8 cellular contexts compared by ENCODE assay signal in genomic region chr3:184250167-184250828, GRCh38. TPM values are rescaled to one million over a fixed set of nuclear protein-coding genes. Genes with fewer than 3 reads are reported as not detected.
A peak's percentile ranks its signal among the peaks of the same experiment; 100 is the strongest.
DNase-seq lines count a peak whose midpoint lies in the region; ATAC-seq and TF ChIP-seq lines count a peak whose summit lies in the region.

No MANE protein-coding gene starts in this region.

- DNase-seq in GM23338 (ENCODE audit: low spot score), result peak; percentile 98
- peak; percentile 99 for DNase-seq in Karpas-422
- peak; percentile 90 to 98 (median 94) for DNase-seq in Peyer's patch
- peak; percentile 85 for DNase-seq in activated T-helper 1 cell treated with anti-CD3 and anti-CD28 coated beads, Interleukin-12 subunit alpha, Interleukin-12 subunit beta, Interleukin-2, Interleukin-4 antibody, amounts not matched to agents 30 ng/mL and 10 ng/mL and 1 ng/mL, durations not matched to agents 14 hours and 24 hours and 36 hours (ENCODE audit: low spot score)
- peak; percentile 71 for DNase-seq in fibroblast of the conjunctiva (ENCODE audit: low read depth)
- peak; percentile 85 for DNase-seq in neural crest cell (ENCODE audit: low read depth, low spot score)
- peak; percentile 89 to 90 for DNase-seq in stimulated activated naive CD8-positive, alpha-beta T cell treated with anti-CD3 and anti-CD28 coated beads, Interleukin-15, amount 100 ng/mL, for 72 hours

- H3K9me3 Mint-ChIP-seq in GM23338 (no peaks in the 10 kb centered on the region; the same call in 2 of the 3 replicates), neural crest cell (no peaks in the 10 kb centered on the region)
- no peaks in the 10 kb centered on the region for H3K9me3 Mint-ChIP-seq in activated T-helper 1 cell treated with anti-CD3 and anti-CD28 coated beads, Interleukin-12 subunit alpha, Interleukin-12 subunit beta, Interleukin-2, Interleukin-4 antibody, amounts not matched to agents 30 ng/mL and 10 ng/mL and 1 ng/mL, durations not matched to agents 14 hours and 24 hours and 36 hours
- no peaks in the 10 kb centered on the region for H3K9me3 Mint-ChIP-seq in stimulated activated naive CD8-positive, alpha-beta T cell treated with anti-CD3 and anti-CD28 coated beads, Interleukin-15, amount 100 ng/mL, for 72 hours

- H3K9me3 ChIP-seq in DOHH2 (ENCODE audit: control insufficient read depth, insufficient read depth, low read length) (no peaks in the 10 kb centered on the region), Karpas-422 (ENCODE audit: low read length) (no peaks in the 10 kb centered on the region), Peyer's patch (no peaks in the 10 kb centered on the region)

- peak; percentile 92 for TF ChIP-seq CTCF in DOHH2 (IDR thresholded peaks at IDR 0.05; ENCODE audit: low read depth, low read length, poor library complexity, severe bottlenecking)
- peak; percentile 93 to 98 for TF ChIP-seq CTCF in GM23338 (conservative IDR thresholded peaks at IDR 0.05; ENCODE audit: low read depth in 2 of 2)
- TF ChIP-seq CTCF in Peyer's patch (IDR thresholded peaks at IDR 0.05), result peak; percentile 76 to 90 (median 86)
- TF ChIP-seq CTCF in neural crest cell (conservative IDR thresholded peaks at IDR 0.05), result peak; percentile 91

- H3K27ac ChIP-seq in DOHH2 (ENCODE audit: low read depth, low read length) (peak overlapping the region; percentile 86), GM23338 (ENCODE audit: low read depth) (peak overlapping the region; percentile 84; the same call in 1 of the 2 replicates), Karpas-422 (ENCODE audit: low read length) (peak overlapping the region; percentile 87), Peyer's patch (peak overlapping the region; percentile 77 to 85 (median 81))

- peak overlapping the region; percentile 95 for H2AFZ ChIP-seq in GM23338
- H2AFZ ChIP-seq in Karpas-422 (ENCODE audit: low read length), result peak overlapping the region; percentile 71; the same call in 1 of the 2 replicates

- H3K36me3 Mint-ChIP-seq in GM23338 (ENCODE audit: low read depth) (peaks cover 8% of the 10 kb centered on the region), neural crest cell (ENCODE audit: low read depth) (no peaks in the 10 kb centered on the region)
- peaks cover 9% of the 10 kb centered on the region for H3K36me3 Mint-ChIP-seq in activated T-helper 1 cell treated with anti-CD3 and anti-CD28 coated beads, Interleukin-12 subunit alpha, Interleukin-12 subunit beta, Interleukin-2, Interleukin-4 antibody, amounts not matched to agents 30 ng/mL and 10 ng/mL and 1 ng/mL, durations not matched to agents 14 hours and 24 hours and 36 hours (ENCODE audit: low read depth)

- peak; percentile 75 for ATAC-seq in GM23338
- peak; percentile 74 for ATAC-seq in stimulated activated naive CD8-positive, alpha-beta T cell treated with anti-CD3 and anti-CD28 coated beads, Interleukin-15, amount 100 ng/mL, for 72 hours

- intact Hi-C loops in activated T-helper 1 cell treated with anti-CD3 and anti-CD28 coated beads, Interleukin-12 subunit alpha, Interleukin-12 subunit beta, Interleukin-2, Interleukin-4 antibody, amounts not matched to agents 30 ng/mL and 10 ng/mL and 1 ng/mL, durations not matched to agents 14 hours and 24 hours and 36 hours (cut with micrococcal nuclease), result loop anchor here (1.0 kb wide), 4 partner anchors 23 to 355 kb away; partner anchors contain the start of gene ABCC5

- H3K27me3 Mint-ChIP-seq in GM23338 (ENCODE audit: insufficient read depth, low read depth, poor library complexity), result peaks cover 22% of the 10 kb centered on the region
- no peaks in the 10 kb centered on the region for H3K27me3 Mint-ChIP-seq in activated T-helper 1 cell treated with anti-CD3 and anti-CD28 coated beads, Interleukin-12 subunit alpha, Interleukin-12 subunit beta, Interleukin-2, Interleukin-4 antibody, amounts not matched to agents 30 ng/mL and 10 ng/mL and 1 ng/mL, durations not matched to agents 14 hours and 24 hours and 36 hours (ENCODE audit: insufficient read depth)
- peaks cover 10% of the 10 kb centered on the region for H3K27me3 Mint-ChIP-seq in neural crest cell (ENCODE audit: low read depth)
- no peaks in the 10 kb centered on the region for H3K27me3 Mint-ChIP-seq in stimulated activated naive CD8-positive, alpha-beta T cell treated with anti-CD3 and anti-CD28 coated beads, Interleukin-15, amount 100 ng/mL, for 72 hours

- peak overlapping the region; percentile 100 for H3K4me2 ChIP-seq in DOHH2 (ENCODE audit: low read length)
- H3K4me2 ChIP-seq in GM23338, result peak overlapping the region; percentile 98
- H3K4me2 ChIP-seq in Karpas-422 (ENCODE audit: low read depth, low read length, poor library complexity, severe bottlenecking), result peak overlapping the region; percentile 100

- peaks cover 12% of the 10 kb centered on the region for H3K4me1 ChIP-seq in DOHH2 (ENCODE audit: control insufficient read depth, low read length)
- H3K4me1 ChIP-seq in GM23338 (ENCODE audit: insufficient read depth), result peaks cover 3% of the 10 kb centered on the region; the same call in 1 of the 2 replicates
- H3K4me1 ChIP-seq in Karpas-422 (ENCODE audit: low read length), result peaks cover 17% of the 10 kb centered on the region
- H3K4me1 ChIP-seq in Peyer's patch, result peaks cover 0 to 19% (median 4%) of the 10 kb centered on the region in 4 donors

- H3K79me2 ChIP-seq in DOHH2 (ENCODE audit: control insufficient read depth, low read length) (peaks cover 60% of the 10 kb centered on the region), GM23338 (replicated peaks; ENCODE audit: insufficient read depth) (peaks cover 30% of the 10 kb centered on the region), Karpas-422 (ENCODE audit: low read length) (peaks cover 61% of the 10 kb centered on the region)

- H3K9me2 ChIP-seq in DOHH2 (replicated peaks; ENCODE audit: control insufficient read depth, low read length), result no peaks in the 10 kb centered on the region
- no peaks in the 10 kb centered on the region for H3K9me2 ChIP-seq in GM23338 (ENCODE audit: insufficient read depth)
- no peaks in the 10 kb centered on the region for H3K9me2 ChIP-seq in Karpas-422 (replicated peaks; ENCODE audit: insufficient read depth, low read length)

- H3K9ac ChIP-seq in Karpas-422 (ENCODE audit: low read length), result peak overlapping the region; percentile 93

- H3K27me3 ChIP-seq in DOHH2 (ENCODE audit: control insufficient read depth, low read length) (no peaks in the 10 kb centered on the region), GM23338 (ENCODE audit: insufficient read depth) (no peaks in the 10 kb centered on the region), Karpas-422 (ENCODE audit: low read length) (no peaks in the 10 kb centered on the region), Peyer's patch (no peaks in the 10 kb centered on the region)

- H3K4me1 Mint-ChIP-seq in GM23338, result peaks cover 3% of the 10 kb centered on the region; the same call in 1 of the 3 replicates
- H3K4me1 Mint-ChIP-seq in activated T-helper 1 cell treated with anti-CD3 and anti-CD28 coated beads, Interleukin-12 subunit alpha, Interleukin-12 subunit beta, Interleukin-2, Interleukin-4 antibody, amounts not matched to agents 30 ng/mL and 10 ng/mL and 1 ng/mL, durations not matched to agents 14 hours and 24 hours and 36 hours (ENCODE audit: low read depth), result peaks cover 24% of the 10 kb centered on the region
- H3K4me1 Mint-ChIP-seq in neural crest cell, result peaks cover 17% of the 10 kb centered on the region
- H3K4me1 Mint-ChIP-seq in stimulated activated naive CD8-positive, alpha-beta T cell treated with anti-CD3 and anti-CD28 coated beads, Interleukin-15, amount 100 ng/mL, for 72 hours, result peaks cover 30% of the 10 kb centered on the region

- H3K27ac Mint-ChIP-seq in GM23338, result peak overlapping the region; percentile 84
- H3K27ac Mint-ChIP-seq in activated T-helper 1 cell treated with anti-CD3 and anti-CD28 coated beads, Interleukin-12 subunit alpha, Interleukin-12 subunit beta, Interleukin-2, Interleukin-4 antibody, amounts not matched to agents 30 ng/mL and 10 ng/mL and 1 ng/mL, durations not matched to agents 14 hours and 24 hours and 36 hours, result peak overlapping the region; percentile 97
- no peak overlapping the region for H3K27ac Mint-ChIP-seq in neural crest cell (ENCODE audit: unreplicated experiment)
- peak overlapping the region; percentile 77 to 99 for H3K27ac Mint-ChIP-seq in stimulated activated naive CD8-positive, alpha-beta T cell treated with anti-CD3 and anti-CD28 coated beads, Interleukin-15, amount 100 ng/mL, for 72 hours

- H3K36me3 ChIP-seq in DOHH2 (ENCODE audit: control insufficient read depth, low read length) (peaks cover 16% of the 10 kb centered on the region), GM23338 (ENCODE audit: insufficient read depth) (no peaks in the 10 kb centered on the region), Karpas-422 (ENCODE audit: insufficient read depth, low read length) (no peaks in the 10 kb centered on the region), Peyer's patch (peaks cover 0 to 4% (median 0%) of the 10 kb centered on the region in 3 donors)

- H4K20me1 ChIP-seq in DOHH2 (ENCODE audit: control insufficient read depth, insufficient read depth, low read depth, low read length), result no peaks in the 10 kb centered on the region
- H4K20me1 ChIP-seq in GM23338 (replicated peaks; ENCODE audit: insufficient read depth), result peaks cover 24% of the 10 kb centered on the region
- no peaks in the 10 kb centered on the region for H4K20me1 ChIP-seq in Karpas-422 (ENCODE audit: insufficient read depth, low read depth, low read length)

- H3F3A ChIP-seq in DOHH2 (ENCODE audit: control insufficient read depth, insufficient read depth) (peaks cover 4% of the 10 kb centered on the region), GM23338 (replicated peaks; ENCODE audit: low read depth) (peaks cover 5% of the 10 kb centered on the region; the same call in 1 of the 2 replicates)

- H3K4me3 Mint-ChIP-seq in GM23338, result peak overlapping the region; percentile 90
- peak overlapping the region; percentile 93 for H3K4me3 Mint-ChIP-seq in activated T-helper 1 cell treated with anti-CD3 and anti-CD28 coated beads, Interleukin-12 subunit alpha, Interleukin-12 subunit beta, Interleukin-2, Interleukin-4 antibody, amounts not matched to agents 30 ng/mL and 10 ng/mL and 1 ng/mL, durations not matched to agents 14 hours and 24 hours and 36 hours
- peak overlapping the region; percentile 97 for H3K4me3 Mint-ChIP-seq in neural crest cell
- peak overlapping the region; percentile 98 to 99 for H3K4me3 Mint-ChIP-seq in stimulated activated naive CD8-positive, alpha-beta T cell treated with anti-CD3 and anti-CD28 coated beads, Interleukin-15, amount 100 ng/mL, for 72 hours

- TF ChIP-seq POLR2A in Peyer's patch (IDR thresholded peaks at IDR 0.05), result no peak

- H3K4me3 ChIP-seq in DOHH2 (ENCODE audit: low read length) (peak overlapping the region; percentile 91), GM23338 (peak overlapping the region; percentile 93), Karpas-422 (ENCODE audit: low read length) (peak overlapping the region; percentile 80), Peyer's patch (peak overlapping the region; percentile 89 to 97 (median 94))

RNA-seq across cellular contexts. Expression of gene EEF1AKMT4, which starts 0.8 kb away (rescaled TPM):
- total RNA-seq in GM23338 (2014; rRNA removed; shearing (Covaris generic)), result 9.8 and 14.3 TPM in 2 replicates
- polyA plus RNA-seq in GM23338 (2016; fragmentation: Nextera tagmentation; extraction: Ambion mirVana), result 11.2 and 12.9 TPM in 2 replicates
- total RNA-seq in Karpas-422 (2014; rRNA removed; shearing (Covaris generic); ENCODE audit: low replicate concordance), result 30.3 and 49.6 TPM in 2 replicates
- total RNA-seq in Peyer's patch (1 to 10 TPM; 1.7 to 9.8 (median 5.7) TPM), neural crest cell (3.4 and 3.9 TPM in 2 replicates)
- total RNA-seq in activated T-helper 1 cell treated with anti-CD3 and anti-CD28 coated beads, Interleukin-12 subunit alpha, Interleukin-12 subunit beta, Interleukin-2, Interleukin-4 antibody, amounts not matched to agents 30 ng/mL and 10 ng/mL and 1 ng/mL, durations not matched to agents 14 hours and 24 hours and 36 hours, result 13.5 and 15.2 TPM in 2 replicates

RNA-seq across cellular contexts. Expression of gene ALG3, which starts 1.5 kb away (rescaled TPM):
- total RNA-seq in GM23338 (2014; rRNA removed; shearing (Covaris generic)), result 107 and 109 TPM in 2 replicates
- 76.9 and 87.9 TPM in 2 replicates for polyA plus RNA-seq in GM23338 (2016; fragmentation: Nextera tagmentation; extraction: Ambion mirVana)
- 80.1 and 108 TPM in 2 replicates for total RNA-seq in Karpas-422 (2014; rRNA removed; shearing (Covaris generic); ENCODE audit: low replicate concordance)
- total RNA-seq in Peyer's patch, result 10 to 100 TPM; 19.0 to 63.6 (median 56.8) TPM
- 86.7 and 89.3 TPM in 2 replicates for total RNA-seq in activated T-helper 1 cell treated with anti-CD3 and anti-CD28 coated beads, Interleukin-12 subunit alpha, Interleukin-12 subunit beta, Interleukin-2, Interleukin-4 antibody, amounts not matched to agents 30 ng/mL and 10 ng/mL and 1 ng/mL, durations not matched to agents 14 hours and 24 hours and 36 hours
- total RNA-seq in neural crest cell, result 32.0 and 35.5 TPM in 2 replicates

RNA-seq across cellular contexts. Expression of gene CAMK2N2, which starts 11.1 kb away (rescaled TPM):
- 1.3 and 1.5 TPM in 2 replicates for total RNA-seq in GM23338 (2014; rRNA removed; shearing (Covaris generic))
- 0.32 and 0.63 TPM in 2 replicates for polyA plus RNA-seq in GM23338 (2016; fragmentation: Nextera tagmentation; extraction: Ambion mirVana)
- 5.0 and 9.5 TPM in 2 replicates for total RNA-seq in Karpas-422 (2014; rRNA removed; shearing (Covaris generic); ENCODE audit: low replicate concordance)
- total RNA-seq in Peyer's patch (not detected), neural crest cell (4.7 and 5.6 TPM in 2 replicates)
- 0.15 and 0.52 TPM in 2 replicates for total RNA-seq in activated T-helper 1 cell treated with anti-CD3 and anti-CD28 coated beads, Interleukin-12 subunit alpha, Interleukin-12 subunit beta, Interleukin-2, Interleukin-4 antibody, amounts not matched to agents 30 ng/mL and 10 ng/mL and 1 ng/mL, durations not matched to agents 14 hours and 24 hours and 36 hours

RNA-seq across cellular contexts. Expression of gene VWA5B2, which starts 20.9 kb away (rescaled TPM):
- total RNA-seq in GM23338 (2014; rRNA removed; shearing (Covaris generic)), result 0.66 TPM in 1 of 2 replicates, not detected in the other
- not detected in 2 replicates for polyA plus RNA-seq in GM23338 (2016; fragmentation: Nextera tagmentation; extraction: Ambion mirVana)
- total RNA-seq in Karpas-422 (2014; rRNA removed; shearing (Covaris generic); ENCODE audit: low replicate concordance), result not detected in 2 replicates
- 1 to 10 TPM in 3 of 4 donors, under 1 TPM in 1; 0.83 to 9.1 (median 6.9) TPM for total RNA-seq in Peyer's patch
- not detected in 2 replicates for total RNA-seq in activated T-helper 1 cell treated with anti-CD3 and anti-CD28 coated beads, Interleukin-12 subunit alpha, Interleukin-12 subunit beta, Interleukin-2, Interleukin-4 antibody, amounts not matched to agents 30 ng/mL and 10 ng/mL and 1 ng/mL, durations not matched to agents 14 hours and 24 hours and 36 hours
- total RNA-seq in neural crest cell, result 0.36 and 0.56 TPM in 2 replicates

RNA-seq across cellular contexts. Expression of gene ECE2, which starts 25.5 kb away (rescaled TPM):
- total RNA-seq in GM23338 (2014; rRNA removed; shearing (Covaris generic)), result 0.24 TPM in 1 of 2 replicates, not detected in the other
- 0.48 TPM in 1 of 2 replicates, not detected in the other for polyA plus RNA-seq in GM23338 (2016; fragmentation: Nextera tagmentation; extraction: Ambion mirVana)
- total RNA-seq in Karpas-422 (2014; rRNA removed; shearing (Covaris generic); ENCODE audit: low replicate concordance), result 0.15 TPM in 1 of 2 replicates, not detected in the other
- total RNA-seq in Peyer's patch, result not detected
- total RNA-seq in activated T-helper 1 cell treated with anti-CD3 and anti-CD28 coated beads, Interleukin-12 subunit alpha, Interleukin-12 subunit beta, Interleukin-2, Interleukin-4 antibody, amounts not matched to agents 30 ng/mL and 10 ng/mL and 1 ng/mL, durations not matched to agents 14 hours and 24 hours and 36 hours, result not detected in 2 replicates
- total RNA-seq in neural crest cell, result not detected in 2 replicates

Comparison
In these comparisons a context has a peak if more than half of its experiments do, and no peak if none do; other contexts are left out.
1. Peak in every context shown above with its lines: DNase-seq, ATAC-seq, H3K4me3 ChIP-seq and H3K27ac ChIP-seq.